Comparison of ENCODE assay signal across 14 cellular contexts in the genomic region with DNA sequence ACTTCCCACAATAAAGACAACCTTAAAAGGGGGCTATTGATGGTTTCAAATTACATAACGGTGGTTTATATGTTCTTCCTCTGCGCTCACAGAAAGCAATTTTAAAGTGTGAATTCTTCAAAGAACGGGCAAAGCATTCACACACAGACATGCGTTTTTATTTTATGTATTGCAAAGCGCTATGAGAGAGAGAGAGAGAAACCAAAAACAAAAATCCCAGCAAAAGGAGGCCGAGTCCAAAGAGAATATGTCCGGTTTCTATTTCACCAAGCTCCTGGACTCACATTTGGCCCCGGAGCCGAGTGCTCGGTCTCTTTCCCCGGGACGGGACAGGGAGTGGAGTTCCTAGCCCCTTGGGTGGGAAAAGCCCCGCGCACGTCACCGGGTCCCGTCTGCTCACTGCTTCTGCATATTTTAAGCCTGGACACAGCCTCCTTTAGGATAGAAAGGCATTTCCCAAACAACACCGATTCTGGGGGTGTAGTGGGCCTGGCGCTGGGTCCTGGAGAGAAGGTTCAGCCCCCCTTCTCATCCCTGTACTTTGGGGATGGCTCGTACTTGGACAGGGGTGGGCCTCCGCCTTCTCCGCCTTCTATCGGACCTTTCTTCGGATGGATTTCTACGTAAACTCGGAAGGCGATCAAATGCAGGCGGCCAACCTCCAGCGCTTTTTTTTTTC. TPM values are rescaled to one million over a fixed set of nuclear protein-coding genes. Genes with fewer than 3 reads are reported as not detected.
A peak's percentile ranks its signal among the peaks of the same experiment; 100 is the strongest.
DNase-seq lines count a peak whose midpoint lies in the region; ATAC-seq, FAIRE-seq and TF ChIP-seq lines count a peak whose summit lies in the region.
"Had no signal": no experiment of that assay in that cellular context is flagged by ENCODE, and none has a peak within 500 bp of the region (broad histone marks: within the 10 kb centered on the region; RNA-seq: fewer than 3 reads in every experiment).

No MANE protein-coding gene starts in this region.

- intact Hi-C loops in ascending aorta (cut with DNase I) (no loop called here), HepG2 (cut with micrococcal nuclease; ENCODE audit: unreplicated experiment) (loop anchor here (1.0 to 5.0 kb wide), 3 partner anchors 52 to 368 kb away; no protein-coding TSS in a partner anchor), gastrocnemius medialis (cut with DNase I; ENCODE audit: low total_unique reads) (no loop called here)

- TF ChIP-seq RAD21 in HepG2 (CRISPR knock-in tag; IDR thresholded peaks at IDR 0.05) = no peak

- H3K27ac ChIP-seq in ascending aorta (no peak overlapping the region), HepG2 (ENCODE audit: extremely low read length, insufficient read depth, low read length) (no peak overlapping the region), stomach smooth muscle (ENCODE audit: low read length) (no peak overlapping the region), gastrocnemius medialis (no peak overlapping the region)
- H3K27ac ChIP-seq: thyroid gland had no signal

- WGBS in HepG2 (ENCODE audit: low lambda C conversion rate) = 19% methylated on average over 21 of the region's 29 CpGs

- no peak overlapping the region for H3K4me3 Mint-ChIP-seq in activated naive CD8-positive, alpha-beta T cell treated with anti-CD3 and anti-CD28 coated beads, Interleukin-2, amount 10 ng/mL, durations not matched to agents 7 days and 5 days
- H3K4me3 Mint-ChIP-seq in activated naive CD8-positive, alpha-beta T cell treated with anti-CD3 and anti-CD28 coated beads, Interleukin-2, amount 50 U/mL, for 24 hours = no peak overlapping the region

- H3K79me2 ChIP-seq in HepG2 (ENCODE audit: insufficient read depth, low read length) = no peaks in the 10 kb centered on the region

- peaks cover 6% of the 10 kb centered on the region for H3K9me3 Mint-ChIP-seq in activated naive CD8-positive, alpha-beta T cell treated with anti-CD3 and anti-CD28 coated beads, Interleukin-2, amount 10 ng/mL, durations not matched to agents 7 days and 5 days
- no peaks in the 10 kb centered on the region for H3K9me3 Mint-ChIP-seq in activated naive CD8-positive, alpha-beta T cell treated with anti-CD3 and anti-CD28 coated beads, Interleukin-2, amount 50 U/mL, for 24 hours

- peak overlapping the region; percentile 39 to 47 for H3K4me3 ChIP-seq in ascending aorta
- H3K4me3 ChIP-seq in HepG2 (replicated peaks in 1 of 3; ENCODE audit: insufficient read depth in 1 of 3, low read depth in 2 of 3, low read length in 3 of 3) = peak overlapping the region in 1 of 3 experiments; percentile 53; a peak in 2 of 6 replicates
- peak overlapping the region; percentile 53 to 64 for H3K4me3 ChIP-seq in stomach smooth muscle (ENCODE audit: low read length in 2 of 2)
- H3K4me3 ChIP-seq in gastrocnemius medialis = peak overlapping the region in 2 of 4 donors; percentile 25 to 36
- H3K4me3 ChIP-seq: thyroid gland had no signal

- peak; percentile 31 for DNase-seq in activated naive CD8-positive, alpha-beta T cell treated with anti-CD3 and anti-CD28 coated beads, Interleukin-2, amount 10 ng/mL, durations not matched to agents 7 days and 5 days
- no peak for DNase-seq in activated naive CD8-positive, alpha-beta T cell treated with anti-CD3 and anti-CD28 coated beads, Interleukin-2, amount 50 U/mL, for 24 hours
- no peak for DNase-seq in ascending aorta (ENCODE audit: low spot score in 2 of 2)
- no peak for DNase-seq in HepG2 (ENCODE audit: low spot score)
- DNase-seq in gastrocnemius medialis = no peak
- DNase-seq: activated T-cell treated with anti-CD3 and anti-CD28 coated beads for 4 hours, NCI-H187, T1000 had no signal

- peaks cover 2% of the 10 kb centered on the region for H3K36me3 Mint-ChIP-seq in activated naive CD8-positive, alpha-beta T cell treated with anti-CD3 and anti-CD28 coated beads, Interleukin-2, amount 10 ng/mL, durations not matched to agents 7 days and 5 days
- peaks cover 2% of the 10 kb centered on the region for H3K36me3 Mint-ChIP-seq in activated naive CD8-positive, alpha-beta T cell treated with anti-CD3 and anti-CD28 coated beads, Interleukin-2, amount 50 U/mL, for 24 hours (ENCODE audit: low read depth)

- peaks cover 41% of the 10 kb centered on the region for H3K27me3 ChIP-seq in ascending aorta
- peaks cover 6 to 88% of the 10 kb centered on the region in 2 experiments for H3K27me3 ChIP-seq in HepG2 (ENCODE audit: control insufficient read depth in 1 of 2, insufficient read depth in 2 of 2, low read length in 2 of 2)
- peaks cover 85 to 96% of the 10 kb centered on the region in 2 donors for H3K27me3 ChIP-seq in stomach smooth muscle (ENCODE audit: control insufficient read depth in 1 of 2, insufficient read depth in 2 of 2, low read length in 2 of 2)
- peaks cover 96 to 100% (median 99%) of the 10 kb centered on the region in 3 donors for H3K27me3 ChIP-seq in gastrocnemius medialis

- H4K20me1 ChIP-seq in HepG2 (ENCODE audit: insufficient read depth, low read length) = no peaks in the 10 kb centered on the region

- H3K4me1 ChIP-seq in ascending aorta (peaks cover 5 to 28% of the 10 kb centered on the region in 2 donors), HepG2 (ENCODE audit: insufficient read depth, low read length) (peaks cover 17% of the 10 kb centered on the region), stomach smooth muscle (ENCODE audit: control insufficient read depth, insufficient read depth, low read length) (peaks cover 29% of the 10 kb centered on the region), gastrocnemius medialis (peaks cover 0 to 9% of the 10 kb centered on the region in 2 donors)
- H3K4me1 ChIP-seq: BE2C had no signal

- H3K4me1 Mint-ChIP-seq in activated naive CD8-positive, alpha-beta T cell treated with anti-CD3 and anti-CD28 coated beads, Interleukin-2, amount 10 ng/mL, durations not matched to agents 7 days and 5 days = peaks cover 14% of the 10 kb centered on the region
- peaks cover 33% of the 10 kb centered on the region for H3K4me1 Mint-ChIP-seq in activated naive CD8-positive, alpha-beta T cell treated with anti-CD3 and anti-CD28 coated beads, Interleukin-2, amount 50 U/mL, for 24 hours

- no peak overlapping the region for H3K27ac Mint-ChIP-seq in activated naive CD8-positive, alpha-beta T cell treated with anti-CD3 and anti-CD28 coated beads, Interleukin-2, amount 10 ng/mL, durations not matched to agents 7 days and 5 days
- no peak overlapping the region for H3K27ac Mint-ChIP-seq in activated naive CD8-positive, alpha-beta T cell treated with anti-CD3 and anti-CD28 coated beads, Interleukin-2, amount 50 U/mL, for 24 hours

- no peak for ATAC-seq in activated naive CD8-positive, alpha-beta T cell treated with anti-CD3 and anti-CD28 coated beads, Interleukin-2, amount 10 ng/mL, durations not matched to agents 7 days and 5 days (ENCODE audit: low read depth)
- no peak for ATAC-seq in activated naive CD8-positive, alpha-beta T cell treated with anti-CD3 and anti-CD28 coated beads, Interleukin-2, amount 50 U/mL, for 24 hours
- ATAC-seq in HepG2 (no peak), HG03095 (IDR thresholded peaks at IDR 0.05; ENCODE audit: unreplicated experiment) (no peak), gastrocnemius medialis (no peak), HG03039 (IDR thresholded peaks at IDR 0.05; ENCODE audit: unreplicated experiment) (no peak)

- TF ChIP-seq CTCF in ascending aorta (IDR thresholded peaks at IDR 0.05) = no peak
- TF ChIP-seq CTCF in HepG2 (CRISPR knock-in tag; IDR thresholded peaks at IDR 0.05) = no peak
- TF ChIP-seq CTCF in gastrocnemius medialis (IDR thresholded peaks at IDR 0.05 in 4 of 5, conservative IDR thresholded peaks at IDR 0.05 in 1 of 5) = no peak

- in situ Hi-C loops in HepG2 (cut with HindIII; ENCODE audit: extremely low pct_ligation_motif_present, low pct_unique_long_range_greater_than_20kb) (loop anchor here (5.0 to 10.0 kb wide), 2 partner anchors 160 to 368 kb away; a partner anchor contains a TSS), gastrocnemius medialis (cut with MboI; ENCODE audit: low sequenced_read_pairs in 4 of 4) (loop anchor here in 1 of 4 donors (25.0 kb wide), 1 partner anchor 478 kb away; no protein-coding TSS in a partner anchor)

- no peaks in the 10 kb centered on the region for H3K9me3 ChIP-seq in ascending aorta
- no peaks in the 10 kb centered on the region for H3K9me3 ChIP-seq in HepG2 (ENCODE audit: low read length)
- H3K9me3 ChIP-seq in stomach smooth muscle (ENCODE audit: control insufficient read depth in 2 of 2, low read length in 2 of 2) = peaks cover 0 to 3% of the 10 kb centered on the region in 2 donors
- no peaks in the 10 kb centered on the region for H3K9me3 ChIP-seq in gastrocnemius medialis
- H3K9me3 ChIP-seq: BE2C, thyroid gland had no signal

- H3K9ac ChIP-seq in HepG2 (ENCODE audit: insufficient read depth, low read depth, low read length) (no peak overlapping the region), stomach smooth muscle (ENCODE audit: low read length in 2 of 2) (no peak overlapping the region)

- CTCF ChIA-PET in HepG2 (lab: Yijun Ruan, JAX; ENCODE audit: low intra/inter-chr PET ratio, low total read pairs) = interaction anchor here (5.0 kb wide), 1 partner anchor 368 kb away, joined by 60 read pairs; no protein-coding TSS in a partner anchor

- H3K36me3 ChIP-seq in ascending aorta = no peaks in the 10 kb centered on the region
- no peaks in the 10 kb centered on the region for H3K36me3 ChIP-seq in HepG2 (replicated peaks in 1 of 2; ENCODE audit: control insufficient read depth in 1 of 2, insufficient read depth in 2 of 2, low read length in 2 of 2)
- H3K36me3 ChIP-seq in stomach smooth muscle (ENCODE audit: control insufficient read depth in 2 of 2, insufficient read depth in 2 of 2, low read length in 2 of 2) = no peaks in the 10 kb centered on the region
- H3K36me3 ChIP-seq in gastrocnemius medialis = no peaks in the 10 kb centered on the region
- H3K36me3 ChIP-seq: BE2C, thyroid gland had no signal

- peak overlapping the region; percentile 71 for H3K4me2 ChIP-seq in HepG2 (ENCODE audit: low read depth, low read length)

- H3K27me3 Mint-ChIP-seq in activated naive CD8-positive, alpha-beta T cell treated with anti-CD3 and anti-CD28 coated beads, Interleukin-2, amount 10 ng/mL, durations not matched to agents 7 days and 5 days = peaks cover 88% of the 10 kb centered on the region
- peaks cover 86% of the 10 kb centered on the region for H3K27me3 Mint-ChIP-seq in activated naive CD8-positive, alpha-beta T cell treated with anti-CD3 and anti-CD28 coated beads, Interleukin-2, amount 50 U/mL, for 24 hours

- TF ChIP-seq EP300 in HepG2 (IDR thresholded peaks at IDR 0.05; ENCODE audit: low read depth in 2 of 2, low read length in 2 of 2) (no peak), HepG2 (CRISPR knock-in tag; IDR thresholded peaks at IDR 0.05; ENCODE audit: borderline replicate concordance) (no peak)

- POLR2A ChIA-PET in activated naive CD8-positive, alpha-beta T cell treated with anti-CD3 and anti-CD28 coated beads, Interleukin-2, amount 10 ng/mL, durations not matched to agents 7 days and 5 days (lab: Charles Lee) = no interaction called here
- POLR2A ChIA-PET in HepG2 (lab: Yijun Ruan, JAX) = no interaction called here

- no peak overlapping the region for H2AFZ ChIP-seq in HepG2 (ENCODE audit: low read length)

- BruUV-seq in HepG2 (replicated peaks; lab: Mats Ljungman, UMichigan) = no TSS peak

- no peak for TF ChIP-seq POLR2A in HepG2 (IDR thresholded peaks at IDR 0.05; ENCODE audit: insufficient read depth in 1 of 2, low read depth in 2 of 2, low read length in 2 of 2)
- TF ChIP-seq POLR2A in gastrocnemius medialis (IDR thresholded peaks at IDR 0.05) = no peak

- no peak for FAIRE-seq in HepG2 (lab: Jason Lieb, UNC)

RNA-seq across cellular contexts. Expression of a gene that starts 26.9 kb away (rescaled TPM):
- not detected for total RNA-seq in activated naive CD8-positive, alpha-beta T cell treated with anti-CD3 and anti-CD28 coated beads, Interleukin-2, amount 10 ng/mL, durations not matched to agents 7 days and 5 days
- not detected for total RNA-seq in ascending aorta
- total RNA-seq in HepG2 (2016; rRNA removed; fragmentation: Illumina TruSeq; extraction: Trizol) = not detected in 2 replicates
- not detected in 2 replicates for total RNA-seq in HepG2 (2016; cell fraction: cytosol; rRNA removed; fragmentation: Illumina TruSeq; extraction: Trizol; ENCODE audit: low read depth)
- total RNA-seq in HepG2 (2016; cell fraction: insoluble cytoplasmic fraction; rRNA removed; fragmentation: Illumina TruSeq; extraction: Trizol) = not detected in 2 replicates
- total RNA-seq in HepG2 (2016; cell fraction: membrane; rRNA removed; fragmentation: Illumina TruSeq; extraction: Trizol) = not detected in 2 replicates
- not detected in 2 replicates for total RNA-seq in HepG2 (2016; cell fraction: nucleus; rRNA removed; fragmentation: Illumina TruSeq; extraction: Trizol)
- not detected in 2 replicates for polyA plus RNA-seq in HepG2 (2011; rRNA removed)
- not detected in 2 replicates for polyA plus RNA-seq in HepG2 (2011; cell fraction: cytosol; rRNA removed)
- polyA plus RNA-seq in HepG2 (2011; cell fraction: nucleus; rRNA removed) = not detected in 2 replicates
- polyA plus RNA-seq in HepG2 (2012) = not detected in 2 replicates
- polyA plus RNA-seq in HepG2 (2016; cell fraction: cytosol; fragmentation: Illumina TruSeq; extraction: Trizol; ENCODE audit: low read depth) = not detected in 2 replicates
- polyA plus RNA-seq in HepG2 (2016; cell fraction: insoluble cytoplasmic fraction; fragmentation: Illumina TruSeq; extraction: Trizol; ENCODE audit: low read depth) = not detected in 2 replicates
- polyA plus RNA-seq in HepG2 (2016; cell fraction: membrane; fragmentation: Illumina TruSeq; extraction: Trizol; ENCODE audit: low read depth) = not detected in 2 replicates
- polyA plus RNA-seq in HepG2 (2016; cell fraction: nucleus; fragmentation: Illumina TruSeq; extraction: Trizol; ENCODE audit: insufficient read depth, low read depth) = not detected in 2 replicates
- not detected in 2 replicates for polyA minus RNA-seq in HepG2 (2011; rRNA and poly(A)+ RNA removed; ENCODE audit: low replicate concordance)
- not detected in 2 replicates for polyA minus RNA-seq in HepG2 (2011; cell fraction: cytosol; rRNA and poly(A)+ RNA removed)
- not detected in 2 replicates for polyA minus RNA-seq in HepG2 (2011; cell fraction: nucleus; rRNA and poly(A)+ RNA removed)
- total RNA-seq in gastrocnemius medialis = not detected
- total RNA-seq: myocyte, thyroid gland had no signal

RNA-seq across cellular contexts. Expression of a gene that starts 32.3 kb away (rescaled TPM):
- total RNA-seq in activated naive CD8-positive, alpha-beta T cell treated with anti-CD3 and anti-CD28 coated beads, Interleukin-2, amount 10 ng/mL, durations not matched to agents 7 days and 5 days = not detected
- not detected for total RNA-seq in ascending aorta
- total RNA-seq in HepG2 (2016; rRNA removed; fragmentation: Illumina TruSeq; extraction: Trizol) = not detected in 2 replicates
- total RNA-seq in HepG2 (2016; cell fraction: cytosol; rRNA removed; fragmentation: Illumina TruSeq; extraction: Trizol; ENCODE audit: low read depth) = not detected in 2 replicates
- not detected in 2 replicates for total RNA-seq in HepG2 (2016; cell fraction: insoluble cytoplasmic fraction; rRNA removed; fragmentation: Illumina TruSeq; extraction: Trizol)
- not detected in 2 replicates for total RNA-seq in HepG2 (2016; cell fraction: membrane; rRNA removed; fragmentation: Illumina TruSeq; extraction: Trizol)
- not detected in 2 replicates for total RNA-seq in HepG2 (2016; cell fraction: nucleus; rRNA removed; fragmentation: Illumina TruSeq; extraction: Trizol)
- polyA plus RNA-seq in HepG2 (2011; rRNA removed) = not detected in 2 replicates
- not detected in 2 replicates for polyA plus RNA-seq in HepG2 (2011; cell fraction: cytosol; rRNA removed)
- not detected in 2 replicates for polyA plus RNA-seq in HepG2 (2011; cell fraction: nucleus; rRNA removed)
- not detected in 2 replicates for polyA plus RNA-seq in HepG2 (2012)
- polyA plus RNA-seq in HepG2 (2016; cell fraction: cytosol; fragmentation: Illumina TruSeq; extraction: Trizol; ENCODE audit: low read depth) = not detected in 2 replicates
- not detected in 2 replicates for polyA plus RNA-seq in HepG2 (2016; cell fraction: insoluble cytoplasmic fraction; fragmentation: Illumina TruSeq; extraction: Trizol; ENCODE audit: low read depth)
- not detected in 2 replicates for polyA plus RNA-seq in HepG2 (2016; cell fraction: membrane; fragmentation: Illumina TruSeq; extraction: Trizol; ENCODE audit: low read depth)
- not detected in 2 replicates for polyA plus RNA-seq in HepG2 (2016; cell fraction: nucleus; fragmentation: Illumina TruSeq; extraction: Trizol; ENCODE audit: insufficient read depth, low read depth)
- polyA minus RNA-seq in HepG2 (2011; rRNA and poly(A)+ RNA removed; ENCODE audit: low replicate concordance) = not detected in 2 replicates
- not detected in 2 replicates for polyA minus RNA-seq in HepG2 (2011; cell fraction: cytosol; rRNA and poly(A)+ RNA removed)
- not detected in 2 replicates for polyA minus RNA-seq in HepG2 (2011; cell fraction: nucleus; rRNA and poly(A)+ RNA removed)
- total RNA-seq in gastrocnemius medialis = not detected
- total RNA-seq: myocyte, thyroid gland had no signal
